In genomic region chr5:111730659-111731382, GRCh38 we compare ENCODE assay signal across 19 cellular contexts. TPM values are rescaled to one million over a fixed set of nuclear protein-coding genes. Genes with fewer than 3 reads are reported as not detected.
A peak's percentile ranks its signal among the peaks of the same experiment; 100 is the strongest.
DNase-seq lines count a peak whose midpoint lies in the region; ATAC-seq and TF ChIP-seq lines count a peak whose summit lies in the region.
"Had no signal": no experiment of that assay in that cellular context is flagged by ENCODE, and none has a peak within 500 bp of the region (broad histone marks: within the 10 kb centered on the region; RNA-seq: fewer than 3 reads in every experiment).

No MANE protein-coding gene starts in this region.

- CTCF ChIA-PET in Calu3 (lab: Charles Lee), result no interaction called here
- CTCF ChIA-PET in activated CD4-positive, alpha-beta memory T cell treated with anti-CD3 and anti-CD28 coated beads, Interleukin-2, amount 10 ng/mL, durations not matched to agents 7 days and 5 days (lab: Charles Lee), result no interaction called here

- peak; percentile 41 for ATAC-seq in GM19043 (IDR thresholded peaks at IDR 0.05; ENCODE audit: low read depth, unreplicated experiment)
- no peak for ATAC-seq in effector memory CD8-positive, alpha-beta T cell (replicated peaks)
- no peak for ATAC-seq in stimulated activated naive B cell treated with anti-CD40 and anti-IgM and Interleukin-4, amounts not matched to agents 10 μg/mL and 1 μg/mL and 100 μg/mL, for 72 hours (replicated peaks)
- ATAC-seq: HCT116, heart left ventricle, mucosa of descending colon, T-helper 17 cell had no signal

- DNase-seq in Calu3, result peak; percentile 40
- peak; percentile 35 for DNase-seq in NCI-H2196 treated with DMSO at 0.1 percent for 48 hours (lab: John Stamatoyannopoulos, UW; ENCODE audit: unreplicated experiment)
- peak; percentile 84 for DNase-seq in left kidney (ENCODE audit: low read depth, low spot score)
- DNase-seq in activated CD4-positive, alpha-beta memory T cell treated with anti-CD3 and anti-CD28 coated beads, Interleukin-2, amount 10 ng/mL, durations not matched to agents 7 days and 5 days, result no peak
- no peak for DNase-seq in central memory CD4-positive, alpha-beta T cell
- DNase-seq in effector memory CD8-positive, alpha-beta T cell, result no peak
- DNase-seq in stimulated activated naive B cell treated with anti-CD40 and anti-IgM and Interleukin-4, amounts not matched to agents 10 μg/mL and 1 μg/mL and 100 μg/mL, for 72 hours, result no peak
- DNase-seq: activated CD4-positive, alpha-beta T cell treated with anti-CD3 and anti-CD28 coated beads for 1 hour; BE2C; heart left ventricle; Karpas-422; kidney; mucosa of descending colon; NCI-H1436; Right ventricle myocardium superior; spleen; T-helper 17 cell had no signal

- H3K4me3 Mint-ChIP-seq in Calu3 (ENCODE audit: low read depth, unreplicated experiment), result no peak overlapping the region
- no peak overlapping the region for H3K4me3 Mint-ChIP-seq in activated CD4-positive, alpha-beta memory T cell treated with anti-CD3 and anti-CD28 coated beads, Interleukin-2, amount 10 ng/mL, durations not matched to agents 7 days and 5 days
- H3K4me3 Mint-ChIP-seq in effector memory CD8-positive, alpha-beta T cell, result no peak overlapping the region
- no peak overlapping the region for H3K4me3 Mint-ChIP-seq in stimulated activated naive B cell treated with anti-CD40 and anti-IgM and Interleukin-4, amounts not matched to agents 10 μg/mL and 1 μg/mL and 100 μg/mL, for 72 hours
- H3K4me3 Mint-ChIP-seq: T-helper 17 cell had no signal

- H3K27ac Mint-ChIP-seq in Calu3 (ENCODE audit: unreplicated experiment), result peak overlapping the region; percentile 33
- H3K27ac Mint-ChIP-seq in activated CD4-positive, alpha-beta memory T cell treated with anti-CD3 and anti-CD28 coated beads, Interleukin-2, amount 10 ng/mL, durations not matched to agents 7 days and 5 days, result no peak overlapping the region
- no peak overlapping the region for H3K27ac Mint-ChIP-seq in effector memory CD8-positive, alpha-beta T cell
- H3K27ac Mint-ChIP-seq in stimulated activated naive B cell treated with anti-CD40 and anti-IgM and Interleukin-4, amounts not matched to agents 10 μg/mL and 1 μg/mL and 100 μg/mL, for 72 hours, result no peak overlapping the region
- H3K27ac Mint-ChIP-seq: T-helper 17 cell had no signal

- no peaks in the 10 kb centered on the region for H3K36me3 Mint-ChIP-seq in Calu3 (ENCODE audit: insufficient read depth, unreplicated experiment)
- H3K36me3 Mint-ChIP-seq in activated CD4-positive, alpha-beta memory T cell treated with anti-CD3 and anti-CD28 coated beads, Interleukin-2, amount 10 ng/mL, durations not matched to agents 7 days and 5 days (ENCODE audit: low read depth), result no peaks in the 10 kb centered on the region
- H3K36me3 Mint-ChIP-seq in effector memory CD8-positive, alpha-beta T cell (ENCODE audit: insufficient read depth), result no peaks in the 10 kb centered on the region
- H3K36me3 Mint-ChIP-seq in stimulated activated naive B cell treated with anti-CD40 and anti-IgM and Interleukin-4, amounts not matched to agents 10 μg/mL and 1 μg/mL and 100 μg/mL, for 72 hours, result peaks cover 6 to 7% of the 10 kb centered on the region in 2 donors

- no peaks in the 10 kb centered on the region for H3K9me3 Mint-ChIP-seq in Calu3 (ENCODE audit: low read depth, unreplicated experiment)
- H3K9me3 Mint-ChIP-seq in activated CD4-positive, alpha-beta memory T cell treated with anti-CD3 and anti-CD28 coated beads, Interleukin-2, amount 10 ng/mL, durations not matched to agents 7 days and 5 days, result no peaks in the 10 kb centered on the region
- H3K9me3 Mint-ChIP-seq in effector memory CD8-positive, alpha-beta T cell, result no peaks in the 10 kb centered on the region
- no peaks in the 10 kb centered on the region for H3K9me3 Mint-ChIP-seq in stimulated activated naive B cell treated with anti-CD40 and anti-IgM and Interleukin-4, amounts not matched to agents 10 μg/mL and 1 μg/mL and 100 μg/mL, for 72 hours

- POLR2A ChIA-PET in activated CD4-positive, alpha-beta memory T cell treated with anti-CD3 and anti-CD28 coated beads, Interleukin-2, amount 10 ng/mL, durations not matched to agents 7 days and 5 days (lab: Charles Lee), result no interaction called here

- no TSS peak for BruUV-seq in Calu3 (replicated peaks; lab: Mats Ljungman, UMichigan)

- H3K27me3 Mint-ChIP-seq in Calu3 (ENCODE audit: unreplicated experiment), result no peaks in the 10 kb centered on the region
- no peaks in the 10 kb centered on the region for H3K27me3 Mint-ChIP-seq in activated CD4-positive, alpha-beta memory T cell treated with anti-CD3 and anti-CD28 coated beads, Interleukin-2, amount 10 ng/mL, durations not matched to agents 7 days and 5 days
- peaks cover 0 to 5% of the 10 kb centered on the region in 2 donors for H3K27me3 Mint-ChIP-seq in effector memory CD8-positive, alpha-beta T cell
- H3K27me3 Mint-ChIP-seq in stimulated activated naive B cell treated with anti-CD40 and anti-IgM and Interleukin-4, amounts not matched to agents 10 μg/mL and 1 μg/mL and 100 μg/mL, for 72 hours, result no peaks in the 10 kb centered on the region

- peaks cover 18% of the 10 kb centered on the region for H3K4me1 Mint-ChIP-seq in Calu3 (ENCODE audit: low read depth, unreplicated experiment)
- peaks cover 2% of the 10 kb centered on the region for H3K4me1 Mint-ChIP-seq in activated CD4-positive, alpha-beta memory T cell treated with anti-CD3 and anti-CD28 coated beads, Interleukin-2, amount 10 ng/mL, durations not matched to agents 7 days and 5 days
- no peaks in the 10 kb centered on the region for H3K4me1 Mint-ChIP-seq in effector memory CD8-positive, alpha-beta T cell (ENCODE audit: low read depth in 2 of 2)
- H3K4me1 Mint-ChIP-seq in stimulated activated naive B cell treated with anti-CD40 and anti-IgM and Interleukin-4, amounts not matched to agents 10 μg/mL and 1 μg/mL and 100 μg/mL, for 72 hours, result no peaks in the 10 kb centered on the region

- no peak for TF ChIP-seq CTCF in Calu3 (IDR thresholded peaks at IDR 0.05; ENCODE audit: unreplicated experiment)

- intact Hi-C loops in Calu3 (cut with micrococcal nuclease; ENCODE audit: unreplicated experiment), result no loop called here

RNA-seq across cellular contexts. Expression of gene NREP, which starts 26.2 kb away (rescaled TPM):
- total RNA-seq in Calu3 (2022), result 19.4 and 24.6 TPM in 2 replicates
- total RNA-seq in activated CD4-positive, alpha-beta memory T cell treated with anti-CD3 and anti-CD28 coated beads, Interleukin-2, amount 10 ng/mL, durations not matched to agents 7 days and 5 days, result 1 to 10 TPM; 4.5 to 4.8 TPM

Comparison
In these comparisons a context has a peak if more than half of its experiments do, and no peak if none do; other contexts are left out.
1. DNase-seq: peak in Calu3 (single experiment), NCI-H2196 treated with DMSO at 0.1 percent for 48 hours (single experiment) and left kidney (single experiment); none in activated CD4-positive, alpha-beta memory T cell treated with anti-CD3 and anti-CD28 coated beads, Interleukin-2, amount 10 ng/mL, durations not matched to agents 7 days and 5 days (single experiment), central memory CD4-positive, alpha-beta T cell (single experiment), effector memory CD8-positive, alpha-beta T cell (0 of 3) and stimulated activated naive B cell treated with anti-CD40 and anti-IgM and Interleukin-4, amounts not matched to agents 10 μg/mL and 1 μg/mL and 100 μg/mL, for 72 hours (single experiment).